9 cellular contexts compared by ENCODE assay signal in the genomic region with DNA sequence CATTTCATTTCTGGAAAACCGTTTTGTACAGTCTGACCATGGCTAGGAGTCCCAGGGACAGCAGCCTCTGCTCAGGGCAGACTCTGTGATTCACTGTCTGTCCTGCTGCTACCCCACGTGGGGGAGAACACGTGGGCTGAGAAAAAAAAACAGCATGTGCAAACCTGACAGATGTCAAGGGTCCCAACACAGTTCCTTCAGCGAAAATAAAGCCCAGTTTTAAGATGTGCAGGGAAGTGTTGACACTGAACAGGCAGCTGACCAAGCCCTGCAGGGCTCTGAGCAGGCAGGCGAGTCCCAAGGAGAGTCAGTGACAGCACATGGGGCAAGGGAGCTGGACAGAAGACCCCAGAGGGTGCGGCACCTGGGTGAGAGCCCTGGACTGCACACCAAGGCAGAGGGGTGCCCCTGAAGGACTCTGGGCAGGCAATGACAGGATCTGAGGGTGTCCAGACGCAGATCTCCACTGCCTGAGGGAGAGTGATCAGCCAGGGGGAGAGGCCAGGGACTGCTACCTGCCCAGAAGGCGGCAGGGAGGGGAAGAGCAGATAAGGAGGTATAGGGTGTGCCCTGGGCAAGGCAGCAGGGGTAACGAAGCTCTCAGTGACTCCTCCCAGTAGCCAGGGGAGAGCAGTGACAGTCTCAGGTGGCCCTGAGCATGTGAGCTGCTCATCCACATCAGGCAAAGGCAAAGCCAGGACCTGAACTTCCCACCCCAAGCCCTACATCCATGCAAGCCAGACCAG. TPM values are rescaled to one million over a fixed set of nuclear protein-coding genes. Genes with fewer than 3 reads are reported as not detected.
DNase-seq lines count a peak whose midpoint lies in the region; ATAC-seq, FAIRE-seq and TF ChIP-seq lines count a peak whose summit lies in the region.
"Had no signal": no experiment of that assay in that cellular context is flagged by ENCODE, and none has a peak within 500 bp of the region (broad histone marks: within the 10 kb centered on the region; RNA-seq: fewer than 3 reads in every experiment).

No MANE protein-coding gene starts in this region.

- H3K27ac ChIP-seq in dorsolateral prefrontal cortex (peak overlapping the region; percentile 19 to 98 (median 89)), lung (ENCODE audit: low read depth in 1 of 2, low read length in 1 of 2) (peak overlapping the region; percentile 45 to 80), upper lobe of right lung (peak overlapping the region; percentile 73)
- H3K27ac ChIP-seq: BLaER1 treated with 17β-estradiol and CSF1 and Interleukin-3, amounts not matched to agents 10 nM and 100 nM had no signal

- CTCF ChIA-PET in activated CD8-positive, alpha-beta memory T cell treated with anti-CD3 and anti-CD28 coated beads, Interleukin-2, amount 10 ng/mL, durations not matched to agents 7 days and 5 days (lab: Charles Lee) = interaction anchor here (1.0 kb wide), 1 partner anchor 46 kb away, joined by 3 read pairs; no protein-coding TSS in a partner anchor
- CTCF ChIA-PET in HEK293T (lab: Yijun Ruan, JAX) = no interaction called here

- peak; percentile 35 for DNase-seq in activated CD8-positive, alpha-beta memory T cell treated with anti-CD3 and anti-CD28 coated beads, Interleukin-2, amount 10 ng/mL, durations not matched to agents 7 days and 5 days
- no peak for DNase-seq in activated CD8-positive, alpha-beta memory T cell treated with anti-CD3 and anti-CD28 coated beads, Interleukin-2, amount 50 U/mL, for 48 hours
- DNase-seq in dorsolateral prefrontal cortex (peak in 5 of 10 donors; percentile 15 to 42 (median 27)), lung (ENCODE audit: low spot score) (no peak), upper lobe of right lung (peak; percentile 53), HEK293T (ENCODE audit: extremely low spot score) (no peak), urothelium cell line (ENCODE audit: low spot score) (no peak)

- H3K36me3 ChIP-seq in lung (ENCODE audit: control insufficient read depth in 2 of 2, insufficient read depth in 2 of 2, low read length in 2 of 2) = peaks cover 0 to 30% of the 10 kb centered on the region in 2 donors
- peaks cover 37% of the 10 kb centered on the region for H3K36me3 ChIP-seq in upper lobe of right lung

- H3K36me3 Mint-ChIP-seq in activated CD8-positive, alpha-beta memory T cell treated with anti-CD3 and anti-CD28 coated beads, Interleukin-2, amount 10 ng/mL, durations not matched to agents 7 days and 5 days = peaks cover 15% of the 10 kb centered on the region

- no peak overlapping the region for H3K27ac Mint-ChIP-seq in activated CD8-positive, alpha-beta memory T cell treated with anti-CD3 and anti-CD28 coated beads, Interleukin-2, amount 10 ng/mL, durations not matched to agents 7 days and 5 days

- TF ChIP-seq CTCF in dorsolateral prefrontal cortex (IDR thresholded peaks at IDR 0.05 in 54 of 56, conservative IDR thresholded peaks at IDR 0.05 in 2 of 56; ENCODE audit: low read depth in 1 of 56, partially characterized antibody in 56 of 56) (no peak), lung (IDR thresholded peaks at IDR 0.05; ENCODE audit: control extremely low read depth, extremely low read depth) (no peak), upper lobe of right lung (IDR thresholded peaks at IDR 0.05) (no peak)

- intact Hi-C loops in dorsolateral prefrontal cortex (cut with DNase I) (loop anchor here (5.0 kb wide), 1 partner anchor 38 kb away; the partner anchor contains the start of gene LSS (in 2 of the 2)), upper lobe of right lung (cut with DNase I) (no loop called here)

- no peaks in the 10 kb centered on the region for H3K9me3 Mint-ChIP-seq in activated CD8-positive, alpha-beta memory T cell treated with anti-CD3 and anti-CD28 coated beads, Interleukin-2, amount 10 ng/mL, durations not matched to agents 7 days and 5 days (ENCODE audit: low read depth)

- H3K4me1 ChIP-seq in lung (ENCODE audit: control insufficient read depth in 2 of 2, insufficient read depth in 2 of 2, low read length in 2 of 2) = peaks cover 2 to 7% of the 10 kb centered on the region in 2 donors
- no peaks in the 10 kb centered on the region for H3K4me1 ChIP-seq in upper lobe of right lung

- 83 to 90% methylated on average over 9 of the region's 9 CpGs for WGBS in lung, 2 donors

- FAIRE-seq in urothelium cell line (lab: Jason Lieb, UNC) = no peak

- H3K4me3 Mint-ChIP-seq in activated CD8-positive, alpha-beta memory T cell treated with anti-CD3 and anti-CD28 coated beads, Interleukin-2, amount 10 ng/mL, durations not matched to agents 7 days and 5 days = no peak overlapping the region

- H3K27me3 ChIP-seq in dorsolateral prefrontal cortex (no peaks in the 10 kb centered on the region), lung (ENCODE audit: control insufficient read depth, insufficient read depth) (no peaks in the 10 kb centered on the region), upper lobe of right lung (no peaks in the 10 kb centered on the region)

- POLR2A ChIA-PET in HEK293T (lab: Yijun Ruan, JAX) = no interaction called here

- no peak for ATAC-seq in activated CD8-positive, alpha-beta memory T cell treated with anti-CD3 and anti-CD28 coated beads, Interleukin-2, amount 10 ng/mL, durations not matched to agents 7 days and 5 days
- ATAC-seq in lung (ENCODE audit: insufficient read depth, low FRiP score) (no peak), upper lobe of right lung (no peak), HG02938 (IDR thresholded peaks at IDR 0.05; ENCODE audit: unreplicated experiment) (no peak)

- H3K9me3 ChIP-seq in lung (ENCODE audit: control insufficient read depth in 2 of 2, insufficient read depth in 1 of 2, low read length in 1 of 2) = no peaks in the 10 kb centered on the region
- H3K9me3 ChIP-seq in upper lobe of right lung = no peaks in the 10 kb centered on the region
- H3K9me3 ChIP-seq: BLaER1 treated with 17β-estradiol and CSF1 and Interleukin-3, amounts not matched to agents 10 nM and 100 nM had no signal

- no peaks in the 10 kb centered on the region for H3K27me3 Mint-ChIP-seq in activated CD8-positive, alpha-beta memory T cell treated with anti-CD3 and anti-CD28 coated beads, Interleukin-2, amount 10 ng/mL, durations not matched to agents 7 days and 5 days

- peaks cover 16% of the 10 kb centered on the region for H3K4me1 Mint-ChIP-seq in activated CD8-positive, alpha-beta memory T cell treated with anti-CD3 and anti-CD28 coated beads, Interleukin-2, amount 10 ng/mL, durations not matched to agents 7 days and 5 days

- peak overlapping the region in 2 of 59 donors; percentile 5 to 23 for H3K4me3 ChIP-seq in dorsolateral prefrontal cortex
- no peak overlapping the region for H3K4me3 ChIP-seq in lung
- no peak overlapping the region for H3K4me3 ChIP-seq in upper lobe of right lung
- H3K4me3 ChIP-seq: BLaER1 treated with 17β-estradiol and CSF1 and Interleukin-3, amounts not matched to agents 10 nM and 100 nM had no signal

TF ChIP-seq in HEK293T, 16 proteins besides CTCF, POLR2A, EP300 and RAD21:
- no peak for TF ChIP-seq FOXK2 (IDR thresholded peaks at IDR 0.05)
- no peak for TF ChIP-seq NFRKB (IDR thresholded peaks at IDR 0.05)
- no peak for TF ChIP-seq ELF4 (IDR thresholded peaks at IDR 0.05)
- TF ChIP-seq CTBP1 (IDR thresholded peaks at IDR 0.05; ENCODE audit: borderline replicate concordance) = no peak
- no peak for TF ChIP-seq FOXM1 (IDR thresholded peaks at IDR 0.05; ENCODE audit: borderline replicate concordance)
- no peak for TF ChIP-seq HDGF (IDR thresholded peaks at IDR 0.05; ENCODE audit: borderline replicate concordance)
- TF ChIP-seq SUZ12 (IDR thresholded peaks at IDR 0.05) = no peak
- no peak for TF ChIP-seq ZNF384 (IDR thresholded peaks at IDR 0.05)

RNA-seq across cellular contexts. Expression of gene SPATC1L, which starts 5.1 kb away (rescaled TPM):
- 1 to 10 TPM; 4.2 to 4.8 TPM for total RNA-seq in activated CD8-positive, alpha-beta memory T cell treated with anti-CD3 and anti-CD28 coated beads, Interleukin-2, amount 10 ng/mL, durations not matched to agents 7 days and 5 days
- 10 to 100 TPM in 116 of 120 experiments, 1 to 10 TPM in 4; 4.3 to 38.8 (median 21.8) TPM for total RNA-seq in dorsolateral prefrontal cortex
- 10 to 100 TPM; 10.6 to 15.6 TPM for total RNA-seq in lung
- 10 to 100 TPM in 1 of 2 donors, 1 to 10 TPM in 1; 6.6 to 11.3 TPM for polyA plus RNA-seq in lung
- 4.7 TPM for total RNA-seq in upper lobe of right lung

RNA-seq across cellular contexts. Expression of gene FTCD, which starts 34.0 kb away (rescaled TPM):
- not detected for total RNA-seq in activated CD8-positive, alpha-beta memory T cell treated with anti-CD3 and anti-CD28 coated beads, Interleukin-2, amount 10 ng/mL, durations not matched to agents 7 days and 5 days
- total RNA-seq in dorsolateral prefrontal cortex (10 to 100 TPM in 104 of 120 experiments, 1 to 10 TPM in 16; 4.0 to 48.0 (median 20.5) TPM), lung (under 1 TPM; 0.26 to 0.43 TPM), upper lobe of right lung (0.46 TPM)
- polyA plus RNA-seq in lung = under 1 TPM; 0.03 to 0.14 TPM

RNA-seq across cellular contexts. Expression of gene LSS, which starts 39.2 kb away (rescaled TPM):
- 10 to 100 TPM; 44.9 to 49.5 TPM for total RNA-seq in activated CD8-positive, alpha-beta memory T cell treated with anti-CD3 and anti-CD28 coated beads, Interleukin-2, amount 10 ng/mL, durations not matched to agents 7 days and 5 days
- 100 to 1,000 TPM in 93 of 120 experiments, 10 to 100 TPM in 27; 61.5 to 278 (median 121) TPM for total RNA-seq in dorsolateral prefrontal cortex
- 100 to 1,000 TPM; 110 to 152 TPM for total RNA-seq in lung
- 10 to 100 TPM; 54.6 to 88.0 TPM for polyA plus RNA-seq in lung
- 108 TPM for total RNA-seq in upper lobe of right lung

Comparison
In these comparisons a context has a peak if more than half of its experiments do, and no peak if none do; other contexts are left out.
1. DNase-seq: peak in activated CD8-positive, alpha-beta memory T cell treated with anti-CD3 and anti-CD28 coated beads, Interleukin-2, amount 10 ng/mL, durations not matched to agents 7 days and 5 days (single experiment) and upper lobe of right lung (single experiment); none in activated CD8-positive, alpha-beta memory T cell treated with anti-CD3 and anti-CD28 coated beads, Interleukin-2, amount 50 U/mL, for 48 hours (single experiment), lung (single experiment), HEK293T (single experiment) and urothelium cell line (single experiment).
2. Peak in every context shown above with its lines, with median percentiles within 50 percentile points of each other: H3K27ac ChIP-seq.